16 cellular contexts compared by ENCODE assay signal in genomic region chr16:67301080-67301757, GRCh38. TPM values are rescaled to one million over a fixed set of nuclear protein-coding genes. Genes with fewer than 3 reads are reported as not detected.
A peak's percentile ranks its signal among the peaks of the same experiment; 100 is the strongest.
DNase-seq lines count a peak whose midpoint lies in the region; ATAC-seq and TF ChIP-seq lines count a peak whose summit lies in the region.
"Had no signal": no experiment of that assay in that cellular context is flagged by ENCODE, and none has a peak within 500 bp of the region (broad histone marks: within the 10 kb centered on the region; RNA-seq: fewer than 3 reads in every experiment).

No MANE protein-coding gene starts in this region.

- ATAC-seq in right cardiac atrium (peak; percentile 91 to 95), body of pancreas (no peak), HG03439 (IDR thresholded peaks at IDR 0.05; ENCODE audit: unreplicated experiment) (no peak)
- ATAC-seq: Panc1; stimulated activated naive B cell treated with anti-CD40 and anti-IgM and Interleukin-4, amounts not matched to agents 10 μg/mL and 1 μg/mL and 100 μg/mL, for 72 hours had no signal

- H3K27me3 ChIP-seq in ascending aorta (no peaks in the 10 kb centered on the region), right cardiac atrium (ENCODE audit: control insufficient read depth, insufficient read depth) (no peaks in the 10 kb centered on the region), Karpas-422 (ENCODE audit: low read length) (no peaks in the 10 kb centered on the region), body of pancreas (no peaks in the 10 kb centered on the region)

- peak overlapping the region; percentile 21 to 34 for H3K27ac ChIP-seq in ascending aorta
- no peak overlapping the region for H3K27ac ChIP-seq in right cardiac atrium (ENCODE audit: low read length)
- no peak overlapping the region for H3K27ac ChIP-seq in Karpas-422 (ENCODE audit: low read length)
- no peak overlapping the region for H3K27ac ChIP-seq in body of pancreas

- peak; percentile 50 for DNase-seq in AG20443 (ENCODE audit: low spot score)
- DNase-seq in ascending aorta (ENCODE audit: low spot score in 2 of 2): no peak
- peak; percentile 87 to 94 (median 89) for DNase-seq in right cardiac atrium
- DNase-seq in posterior vena cava (ENCODE audit: low spot score): peak; percentile 93
- no peak for DNase-seq in Karpas-422
- DNase-seq in body of pancreas: no peak
- no peak for DNase-seq in H4 (ENCODE audit: low spot score)
- DNase-seq: activated CD4-positive, alpha-beta memory T cell treated with anti-CD3 and anti-CD28 coated beads, Interleukin-2, amount 10 ng/mL, durations not matched to agents 7 days and 5 days; activated T-cell treated with anti-CD3 and anti-CD28 coated beads, Interleukin-2, amount 50 U/mL, for 48 hours; CD4-positive, alpha-beta T cell; NCI-H1092 treated with DMSO at 0.1 percent for 48 hours; NCI-H2171 treated with DMSO at 0.1 percent for 48 hours; stimulated activated naive B cell treated with anti-CD40 and anti-IgM and Interleukin-4, amounts not matched to agents 10 μg/mL and 1 μg/mL and 100 μg/mL, for 72 hours had no signal

- no peaks in the 10 kb centered on the region for H3K79me2 ChIP-seq in Karpas-422 (ENCODE audit: low read length)

- H3K4me2 ChIP-seq in Karpas-422 (ENCODE audit: low read depth, low read length, poor library complexity, severe bottlenecking): no peak overlapping the region

- H3K9me3 ChIP-seq in ascending aorta (no peaks in the 10 kb centered on the region), right cardiac atrium (ENCODE audit: control insufficient read depth, low read length) (no peaks in the 10 kb centered on the region), Karpas-422 (ENCODE audit: low read length) (no peaks in the 10 kb centered on the region), body of pancreas (no peaks in the 10 kb centered on the region)

- no peak for TF ChIP-seq POLR2A in body of pancreas (IDR thresholded peaks at IDR 0.05)

- no peaks in the 10 kb centered on the region for H3K36me3 ChIP-seq in ascending aorta
- H3K36me3 ChIP-seq in Karpas-422 (ENCODE audit: insufficient read depth, low read length): no peaks in the 10 kb centered on the region
- H3K36me3 ChIP-seq in body of pancreas (replicated peaks in 1 of 2; ENCODE audit: insufficient read depth in 1 of 2, low read depth in 2 of 2): no peaks in the 10 kb centered on the region

- H4K20me1 ChIP-seq in Karpas-422 (ENCODE audit: insufficient read depth, low read depth, low read length): no peaks in the 10 kb centered on the region

- H2AFZ ChIP-seq in Karpas-422 (ENCODE audit: low read length): no peak overlapping the region

- intact Hi-C loops in ascending aorta (cut with DNase I): no loop called here
- intact Hi-C loops in right cardiac atrium (cut with DNase I): no loop called here
- intact Hi-C loops in posterior vena cava (cut with DNase I): no loop called here
- intact Hi-C loops in body of pancreas (cut with DNase I): no loop called here

- no peak overlapping the region for H3K9ac ChIP-seq in Karpas-422 (ENCODE audit: low read length)

- H3K4me1 ChIP-seq in ascending aorta: peaks cover 0 to 4% of the 10 kb centered on the region in 2 donors
- H3K4me1 ChIP-seq in right cardiac atrium (ENCODE audit: control insufficient read depth, insufficient read depth, low read length): peaks cover 4% of the 10 kb centered on the region
- H3K4me1 ChIP-seq in Karpas-422 (ENCODE audit: low read length): no peaks in the 10 kb centered on the region
- H3K4me1 ChIP-seq in body of pancreas: no peaks in the 10 kb centered on the region

- TF ChIP-seq CTCF in ascending aorta (IDR thresholded peaks at IDR 0.05) (no peak), body of pancreas (IDR thresholded peaks at IDR 0.05) (no peak)

- no peaks in the 10 kb centered on the region for H3K9me2 ChIP-seq in Karpas-422 (replicated peaks; ENCODE audit: insufficient read depth, low read length)

- H3K4me3 ChIP-seq in ascending aorta: no peak overlapping the region
- no peak overlapping the region for H3K4me3 ChIP-seq in right cardiac atrium (ENCODE audit: low read length)
- no peak overlapping the region for H3K4me3 ChIP-seq in Karpas-422 (ENCODE audit: low read length)
- H3K4me3 ChIP-seq in body of pancreas: no peak overlapping the region

- WGBS in right cardiac atrium: 65% methylated on average over 10 of the region's 10 CpGs
- WGBS in body of pancreas, 2 donors: 78 to 86% methylated on average over 10 of the region's 10 CpGs

RNA-seq across cellular contexts. Expression of gene PLEKHG4, which starts 21.9 kb away (rescaled TPM):
- total RNA-seq in ascending aorta (3.7 TPM), right cardiac atrium (1 to 10 TPM; 2.2 to 2.8 (median 2.5) TPM), posterior vena cava (1 to 10 TPM; 3.2 to 5.4 TPM), body of pancreas (10 to 100 TPM; 21.8 to 29.6 TPM)
- polyA plus RNA-seq in right cardiac atrium: 2.2 TPM
- total RNA-seq in Karpas-422 (2014; rRNA removed; shearing (Covaris generic); ENCODE audit: low replicate concordance): 0.36 and 0.86 TPM in 2 replicates
- total RNA-seq in H4 (2014; rRNA removed; shearing (Covaris generic)): 2.4 and 6.7 TPM in 2 replicates

RNA-seq across cellular contexts. Expression of gene KCTD19, which starts 25.3 kb away (rescaled TPM):
- total RNA-seq in ascending aorta (not detected), right cardiac atrium (under 1 TPM in 1 of 4 donors, not detected in 3; 0.06 TPM), posterior vena cava (not detected), body of pancreas (under 1 TPM in 1 of 2 donors, not detected in 1; under 0.01 TPM)
- polyA plus RNA-seq in right cardiac atrium: 0.07 TPM
- total RNA-seq in Karpas-422 (2014; rRNA removed; shearing (Covaris generic); ENCODE audit: low replicate concordance): not detected in 2 replicates
- total RNA-seq in H4 (2014; rRNA removed; shearing (Covaris generic)): not detected in 2 replicates
- total RNA-seq: CD4-positive, alpha-beta T cell had no signal

RNA-seq across cellular contexts. Expression of gene LRRC36, which starts 25.4 kb away (rescaled TPM):
- total RNA-seq in ascending aorta (not detected), right cardiac atrium (under 1 TPM; 0.11 to 0.42 (median 0.29) TPM), posterior vena cava (under 1 TPM in 1 of 2 donors, not detected in 1; 0.56 TPM), body of pancreas (1 to 10 TPM; 1.6 to 7.0 TPM)
- 0.36 TPM for polyA plus RNA-seq in right cardiac atrium
- total RNA-seq in Karpas-422 (2014; rRNA removed; shearing (Covaris generic); ENCODE audit: low replicate concordance): not detected in 2 replicates
- 0.79 TPM in 1 of 2 replicates, not detected in the other for total RNA-seq in H4 (2014; rRNA removed; shearing (Covaris generic))
- total RNA-seq: A673; activated CD4-positive, alpha-beta memory T cell treated with anti-CD3 and anti-CD28 coated beads, Interleukin-2, amount 10 ng/mL, durations not matched to agents 7 days and 5 days; CD4-positive, alpha-beta T cell had no signal

RNA-seq across cellular contexts. Expression of gene SLC9A5, which starts 52.4 kb away (rescaled TPM):
- total RNA-seq in ascending aorta (13.5 TPM), right cardiac atrium (1 to 10 TPM; 2.2 to 2.9 (median 2.5) TPM), posterior vena cava (1 to 10 TPM in 1 of 2 donors, under 1 TPM in 1; 0.57 to 1.1 TPM), body of pancreas (under 1 TPM; 0.26 to 0.33 TPM)
- 1.9 TPM for polyA plus RNA-seq in right cardiac atrium
- total RNA-seq in Karpas-422 (2014; rRNA removed; shearing (Covaris generic); ENCODE audit: low replicate concordance): 4.9 and 6.1 TPM in 2 replicates
- 0.81 and 1.4 TPM in 2 replicates for total RNA-seq in H4 (2014; rRNA removed; shearing (Covaris generic))

RNA-seq across cellular contexts. Expression of gene FHOD1, which starts 53.9 kb away (rescaled TPM):
- total RNA-seq in ascending aorta (20.2 TPM), right cardiac atrium (10 to 100 TPM; 16.9 to 32.1 (median 19.4) TPM), posterior vena cava (10 to 100 TPM; 23.8 to 32.9 TPM), body of pancreas (10 to 100 TPM; 12.2 to 26.4 TPM)
- polyA plus RNA-seq in right cardiac atrium: 20.5 TPM
- total RNA-seq in Karpas-422 (2014; rRNA removed; shearing (Covaris generic); ENCODE audit: low replicate concordance): 29.1 and 33.1 TPM in 2 replicates
- total RNA-seq in H4 (2014; rRNA removed; shearing (Covaris generic)): 18.4 and 21.2 TPM in 2 replicates

Comparison
In these comparisons a context has a peak if more than half of its experiments do, and no peak if none do; other contexts are left out.
1. DNase-seq: peak in AG20443 (single experiment), right cardiac atrium (3 of 3) and posterior vena cava (single experiment); none in ascending aorta (0 of 2), Karpas-422 (single experiment), body of pancreas (0 of 4) and H4 (single experiment).
2. H3K27ac ChIP-seq: peak in ascending aorta (2 of 2); none in right cardiac atrium (single experiment), Karpas-422 (single experiment) and body of pancreas (0 of 4).
3. ATAC-seq: peak in right cardiac atrium (2 of 2); none in body of pancreas (single experiment) and HG03439 (single experiment).